Comparison of ENCODE assay signal across 9 cellular contexts in the genomic region with DNA sequence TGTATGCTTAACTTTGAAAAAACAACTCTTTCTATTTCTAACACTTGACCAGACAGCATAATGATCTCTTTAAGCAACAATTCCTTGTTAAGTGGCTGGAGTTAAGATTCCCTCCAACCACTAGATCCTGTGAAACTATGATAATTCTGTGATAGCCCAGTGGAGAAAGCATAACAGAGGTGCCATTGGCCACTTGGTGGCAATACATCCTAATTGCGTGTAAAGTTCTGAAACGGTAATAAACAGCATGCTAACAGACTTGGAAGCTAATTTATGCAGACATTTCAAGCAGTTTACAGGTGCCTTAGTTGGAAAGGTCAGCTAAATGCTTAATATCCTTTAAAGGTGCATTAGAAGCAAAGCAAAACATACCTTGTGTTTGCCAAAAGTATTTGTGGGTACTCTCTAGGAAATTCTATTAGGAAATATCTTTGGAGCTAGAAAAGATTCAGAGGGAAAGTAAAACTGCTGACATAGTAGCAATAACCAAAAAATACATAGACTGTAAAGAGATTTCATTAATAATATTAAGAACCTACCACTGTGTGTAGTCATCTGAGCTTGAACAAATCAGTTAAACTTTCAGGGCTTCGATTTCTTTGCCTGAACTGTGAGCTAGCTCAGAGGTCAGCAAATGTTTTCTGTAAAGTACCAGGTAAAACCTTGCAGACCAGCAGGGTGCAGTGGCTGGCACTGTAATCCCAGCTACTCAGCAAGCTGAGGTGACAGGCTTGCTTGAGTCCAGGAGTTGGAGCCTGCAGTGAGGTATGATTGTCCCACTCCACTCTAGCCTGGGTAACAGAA. TPM values are rescaled to one million over a fixed set of nuclear protein-coding genes. Genes with fewer than 3 reads are reported as not detected.
DNase-seq lines count a peak whose midpoint lies in the region; ATAC-seq and TF ChIP-seq lines count a peak whose summit lies in the region.
"Had no signal": no experiment of that assay in that cellular context is flagged by ENCODE, and none has a peak within 500 bp of the region (broad histone marks: within the 10 kb centered on the region; RNA-seq: fewer than 3 reads in every experiment).

No MANE protein-coding gene starts in this region.

- ATAC-seq in GM21529 (IDR thresholded peaks at IDR 0.05; ENCODE audit: unreplicated experiment) (peak; percentile 59), left lobe of liver (peak; percentile 98), gastrocnemius medialis (no peak)

- no peaks in the 10 kb centered on the region for H4K20me1 ChIP-seq in SK-N-SH (ENCODE audit: insufficient read depth)

- H3K36me3 ChIP-seq in SK-N-SH (replicated peaks in 1 of 2; ENCODE audit: control insufficient read depth in 1 of 2, insufficient read depth in 2 of 2, low read length in 1 of 2) (no peaks in the 10 kb centered on the region), ovary (no peaks in the 10 kb centered on the region), gastrocnemius medialis (no peaks in the 10 kb centered on the region), sigmoid colon (no peaks in the 10 kb centered on the region)

- in situ Hi-C loops in gastrocnemius medialis (cut with MboI; ENCODE audit: low sequenced_read_pairs in 4 of 4), result no loop called here

- no peaks in the 10 kb centered on the region for H3F3A ChIP-seq in SK-N-SH (replicated peaks; ENCODE audit: insufficient read depth)

- H3K27ac ChIP-seq in SK-N-SH (ENCODE audit: low read depth in 2 of 2, low read length in 1 of 2) (no peak overlapping the region), ovary (no peak overlapping the region), gastrocnemius medialis (no peak overlapping the region), sigmoid colon (no peak overlapping the region)

- no peak overlapping the region for H2AFZ ChIP-seq in SK-N-SH (ENCODE audit: low read depth)

- TF ChIP-seq CTCF in GM10266 (IDR thresholded peaks at IDR 0.05; ENCODE audit: control insufficient read depth, insufficient read depth, low read depth, missing control alignments) (peak; percentile 53), SK-N-SH (IDR thresholded peaks at IDR 0.05) (no peak), ovary (IDR thresholded peaks at IDR 0.05) (no peak), gastrocnemius medialis (IDR thresholded peaks at IDR 0.05 in 4 of 5, conservative IDR thresholded peaks at IDR 0.05 in 1 of 5) (no peak), sigmoid colon (IDR thresholded peaks at IDR 0.05) (no peak)

- 2% methylated on average over 3 of the region's 3 CpGs for WGBS in SK-N-SH (ENCODE audit: low lambda C conversion rate)
- WGBS in ovary, 3 donors, result 33 to 48% (median 39%) methylated on average over 3 of the region's 3 CpGs
- 9 to 37% methylated on average over 3 of the region's 3 CpGs for WGBS in sigmoid colon, 2 donors

- TF ChIP-seq RAD21 in SK-N-SH (IDR thresholded peaks at IDR 0.05; ENCODE audit: low read length), result peak; percentile 40

- TF ChIP-seq POLR2A in ovary (IDR thresholded peaks at IDR 0.05), result no peak
- TF ChIP-seq POLR2A in gastrocnemius medialis (IDR thresholded peaks at IDR 0.05), result no peak
- no peak for TF ChIP-seq POLR2A in sigmoid colon (IDR thresholded peaks at IDR 0.05)

- no peaks in the 10 kb centered on the region for H3K79me2 ChIP-seq in SK-N-SH (ENCODE audit: insufficient read depth)

- CTCF ChIA-PET in SK-N-SH (lab: Yijun Ruan, JAX), result interaction anchor here (0.8 to 1.7 kb wide), 10 partner anchors 9 to 86 kb away, joined by 3 to 6 read pairs (median 4); a partner anchor contains a TSS

- POLR2A ChIA-PET in SK-N-SH (lab: Yijun Ruan, JAX), result no interaction called here

- no peaks in the 10 kb centered on the region for H3K4me1 ChIP-seq in SK-N-SH (ENCODE audit: control insufficient read depth in 1 of 2, insufficient read depth in 2 of 2, low read depth in 1 of 2, low read length in 1 of 2)
- peaks cover 2% of the 10 kb centered on the region for H3K4me1 ChIP-seq in ovary (ENCODE audit: insufficient read depth)
- H3K4me1 ChIP-seq in gastrocnemius medialis, result no peaks in the 10 kb centered on the region
- no peaks in the 10 kb centered on the region for H3K4me1 ChIP-seq in sigmoid colon

- H3K4me3 ChIP-seq in SK-N-SH (ENCODE audit: low read depth in 2 of 2, low read length in 1 of 2) (no peak overlapping the region), ovary (no peak overlapping the region), gastrocnemius medialis (no peak overlapping the region), sigmoid colon (no peak overlapping the region)

- DNase-seq in GM10266 (ENCODE audit: extremely low spot score) (no peak), SK-N-SH (no peak), left lobe of liver (ENCODE audit: low spot score) (peak; percentile 67), ovary (no peak), gastrocnemius medialis (no peak), sigmoid colon (no peak)
- no peak for DNase-seq in stimulated activated naive CD4-positive, alpha-beta T cell treated with Interleukin-2 at 50 U/mL for 16 hours (lab: John Stamatoyannopoulos, UW)
- DNase-seq: stimulated activated CD4-positive, alpha-beta T cell treated with anti-CD3 and anti-CD28 coated beads, Interleukin-4, amount 100 ng/mL, for 24 hours had no signal

- no peaks in the 10 kb centered on the region for H3K9me2 ChIP-seq in SK-N-SH

- H3K9ac ChIP-seq in SK-N-SH, result no peak overlapping the region

- H3K27me3 ChIP-seq in SK-N-SH (ENCODE audit: insufficient read depth), result no peaks in the 10 kb centered on the region; the same call in 1 of the 2 replicates
- H3K27me3 ChIP-seq in ovary, result no peaks in the 10 kb centered on the region
- no peaks in the 10 kb centered on the region for H3K27me3 ChIP-seq in gastrocnemius medialis
- no peaks in the 10 kb centered on the region for H3K27me3 ChIP-seq in sigmoid colon

- no peak overlapping the region for H3K4me2 ChIP-seq in SK-N-SH

- TF ChIP-seq EP300 in SK-N-SH (IDR thresholded peaks at IDR 0.05; ENCODE audit: borderline replicate concordance in 1 of 2, low read depth in 1 of 2, low read length in 1 of 2), result no peak
- TF ChIP-seq EP300 in ovary (IDR thresholded peaks at IDR 0.05), result no peak
- no peak for TF ChIP-seq EP300 in sigmoid colon (IDR thresholded peaks at IDR 0.05)

- no peaks in the 10 kb centered on the region for H3K9me3 ChIP-seq in SK-N-SH
- no peaks in the 10 kb centered on the region for H3K9me3 ChIP-seq in ovary
- H3K9me3 ChIP-seq in gastrocnemius medialis, result no peaks in the 10 kb centered on the region
- no peaks in the 10 kb centered on the region for H3K9me3 ChIP-seq in sigmoid colon

- intact Hi-C loops in ovary (cut with DNase I), result no loop called here
- intact Hi-C loops in gastrocnemius medialis (cut with DNase I; ENCODE audit: low total_unique reads), result no loop called here
- intact Hi-C loops in sigmoid colon (cut with DNase I), result no loop called here

TF ChIP-seq in SK-N-SH, 30 proteins besides CTCF, POLR2A, EP300 and RAD21 (continues in another document):
- TF ChIP-seq, protein P1, sequence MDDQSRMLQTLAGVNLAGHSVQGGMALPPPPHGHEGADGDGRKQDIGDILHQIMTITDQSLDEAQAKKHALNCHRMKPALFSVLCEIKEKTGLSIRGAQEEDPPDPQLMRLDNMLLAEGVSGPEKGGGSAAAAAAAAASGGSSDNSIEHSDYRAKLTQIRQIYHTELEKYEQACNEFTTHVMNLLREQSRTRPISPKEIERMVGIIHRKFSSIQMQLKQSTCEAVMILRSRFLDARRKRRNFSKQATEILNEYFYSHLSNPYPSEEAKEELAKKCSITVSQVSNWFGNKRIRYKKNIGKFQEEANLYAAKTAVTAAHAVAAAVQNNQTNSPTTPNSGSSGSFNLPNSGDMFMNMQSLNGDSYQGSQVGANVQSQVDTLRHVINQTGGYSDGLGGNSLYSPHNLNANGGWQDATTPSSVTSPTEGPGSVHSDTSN (IDR thresholded peaks at IDR 0.05), result no peak
- TF ChIP-seq, protein P2, sequence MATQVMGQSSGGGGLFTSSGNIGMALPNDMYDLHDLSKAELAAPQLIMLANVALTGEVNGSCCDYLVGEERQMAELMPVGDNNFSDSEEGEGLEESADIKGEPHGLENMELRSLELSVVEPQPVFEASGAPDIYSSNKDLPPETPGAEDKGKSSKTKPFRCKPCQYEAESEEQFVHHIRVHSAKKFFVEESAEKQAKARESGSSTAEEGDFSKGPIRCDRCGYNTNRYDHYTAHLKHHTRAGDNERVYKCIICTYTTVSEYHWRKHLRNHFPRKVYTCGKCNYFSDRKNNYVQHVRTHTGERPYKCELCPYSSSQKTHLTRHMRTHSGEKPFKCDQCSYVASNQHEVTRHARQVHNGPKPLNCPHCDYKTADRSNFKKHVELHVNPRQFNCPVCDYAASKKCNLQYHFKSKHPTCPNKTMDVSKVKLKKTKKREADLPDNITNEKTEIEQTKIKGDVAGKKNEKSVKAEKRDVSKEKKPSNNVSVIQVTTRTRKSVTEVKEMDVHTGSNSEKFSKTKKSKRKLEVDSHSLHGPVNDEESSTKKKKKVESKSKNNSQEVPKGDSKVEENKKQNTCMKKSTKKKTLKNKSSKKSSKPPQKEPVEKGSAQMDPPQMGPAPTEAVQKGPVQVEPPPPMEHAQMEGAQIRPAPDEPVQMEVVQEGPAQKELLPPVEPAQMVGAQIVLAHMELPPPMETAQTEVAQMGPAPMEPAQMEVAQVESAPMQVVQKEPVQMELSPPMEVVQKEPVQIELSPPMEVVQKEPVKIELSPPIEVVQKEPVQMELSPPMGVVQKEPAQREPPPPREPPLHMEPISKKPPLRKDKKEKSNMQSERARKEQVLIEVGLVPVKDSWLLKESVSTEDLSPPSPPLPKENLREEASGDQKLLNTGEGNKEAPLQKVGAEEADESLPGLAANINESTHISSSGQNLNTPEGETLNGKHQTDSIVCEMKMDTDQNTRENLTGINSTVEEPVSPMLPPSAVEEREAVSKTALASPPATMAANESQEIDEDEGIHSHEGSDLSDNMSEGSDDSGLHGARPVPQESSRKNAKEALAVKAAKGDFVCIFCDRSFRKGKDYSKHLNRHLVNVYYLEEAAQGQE (IDR thresholded peaks at IDR 0.05; ENCODE audit: low read depth, low read length), result no peak
- no peak for TF ChIP-seq MXI1 (IDR thresholded peaks at IDR 0.05; ENCODE audit: low read depth, low read length)
- TF ChIP-seq MEF2A (IDR thresholded peaks at IDR 0.05; ENCODE audit: borderline replicate concordance, low read depth), result no peak

RNA-seq across cellular contexts. Expression of a gene that starts 19.0 kb away (rescaled TPM):
- polyA plus RNA-seq in SK-N-SH (2012; rRNA removed) (not detected in 2 replicates), ovary (10 to 100 TPM; 37.9 to 38.5 TPM), sigmoid colon (10 to 100 TPM in 2 of 3 donors, 1 to 10 TPM in 1; 9.9 to 20.4 (median 11.0) TPM)
- 0.05 and 0.08 TPM in 2 replicates for polyA plus RNA-seq in SK-N-SH (2012; cell fraction: cytosol; rRNA removed)
- polyA plus RNA-seq in SK-N-SH (2012; cell fraction: nucleus; rRNA removed), result not detected in 2 replicates
- total RNA-seq in left lobe of liver (8.8 TPM), ovary (10 to 100 TPM in 3 of 7 donors, 1 to 10 TPM in 4; 5.8 to 43.9 (median 9.9) TPM), gastrocnemius medialis (1 to 10 TPM in 1 of 4 donors, under 1 TPM in 1, not detected in 2; 0.58 to 2.4 TPM), sigmoid colon (1 to 10 TPM in 2 of 4 donors, not detected in 2; 1.9 to 3.6 TPM)

Comparison
In these comparisons a context has a peak if more than half of its experiments do, and no peak if none do; other contexts are left out.
1. ATAC-seq: peak in GM21529 (single experiment) and left lobe of liver (single experiment); none in gastrocnemius medialis (0 of 2).